22 cellular contexts compared by ENCODE assay signal in the genomic region with DNA sequence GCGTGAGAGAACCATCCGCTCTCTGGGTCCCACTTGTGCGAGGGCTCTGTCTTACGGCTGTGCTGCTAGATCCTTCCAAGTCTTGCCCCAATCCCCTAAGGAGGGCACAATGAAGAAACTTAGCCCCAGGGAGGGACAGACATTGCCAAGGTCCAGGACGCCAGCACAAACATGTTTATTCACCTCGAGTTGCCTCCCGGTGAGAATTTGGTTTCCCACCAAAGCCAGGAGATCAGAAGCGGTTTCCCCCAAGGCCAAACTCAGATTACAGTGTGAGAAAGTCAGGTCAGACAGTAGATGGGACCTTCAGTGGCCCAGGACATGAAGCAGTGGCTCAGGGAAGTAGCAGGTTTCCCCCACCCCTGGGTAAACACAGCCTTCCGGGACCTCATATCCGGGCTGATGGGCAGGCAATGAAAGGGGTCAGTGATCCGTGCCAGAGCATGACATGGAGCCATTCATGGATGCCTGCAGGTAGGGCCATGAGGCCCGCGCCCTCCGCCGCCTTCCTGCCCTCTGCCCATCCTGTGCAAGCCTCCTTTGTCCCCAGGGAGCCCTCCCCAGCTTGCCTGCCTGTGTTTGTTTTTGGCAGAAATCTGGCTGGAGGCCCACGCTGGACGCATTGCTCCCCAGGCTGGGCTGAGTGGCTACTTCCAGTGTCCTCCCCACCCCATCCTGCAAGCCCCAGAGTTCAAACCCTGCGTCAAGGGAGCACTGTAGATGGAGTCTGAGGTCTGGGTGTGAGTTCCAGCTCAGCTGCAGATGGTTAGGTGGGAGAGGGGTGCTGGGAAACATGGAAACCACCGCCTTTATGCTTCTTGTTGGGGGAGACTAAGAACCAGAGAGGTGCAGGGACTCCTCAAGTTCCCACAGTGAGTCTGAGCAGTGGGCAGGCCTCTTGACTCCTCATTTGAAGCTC. TPM values are rescaled to one million over a fixed set of nuclear protein-coding genes. Genes with fewer than 3 reads are reported as not detected.
DNase-seq lines count a peak whose midpoint lies in the region; ATAC-seq and TF ChIP-seq lines count a peak whose summit lies in the region.
"Had no signal": no experiment of that assay in that cellular context is flagged by ENCODE, and none has a peak within 500 bp of the region (broad histone marks: within the 10 kb centered on the region; RNA-seq: fewer than 3 reads in every experiment).

No MANE protein-coding gene starts in this region.

- H2BK5ac ChIP-seq in neuronal stem cell (ENCODE audit: low read length) = no peak overlapping the region

- peak overlapping the region; percentile 76 for H3K18ac ChIP-seq in neuronal stem cell (ENCODE audit: low read length)

- H4K91ac ChIP-seq in neuronal stem cell (ENCODE audit: low read depth, low read length, poor library complexity) = no peak overlapping the region

- H3K4me1 ChIP-seq in neuronal stem cell (ENCODE audit: control insufficient read depth in 2 of 2, insufficient read depth in 1 of 2, low read depth in 1 of 2, low read length in 2 of 2) = peaks cover 10 to 11% of the 10 kb centered on the region in 2 donors
- H3K4me1 ChIP-seq: left ventricle myocardium inferior, suprapubic skin had no signal

- H3K27me3 ChIP-seq in neuronal stem cell (ENCODE audit: control insufficient read depth in 3 of 3, insufficient read depth in 3 of 3, low read depth in 1 of 3, low read length in 3 of 3) = peaks cover 0 to 8% (median 0%) of the 10 kb centered on the region in 3 experiments
- H3K27me3 ChIP-seq: neutrophil had no signal

- no peak overlapping the region for H3K9ac ChIP-seq in neuronal stem cell (ENCODE audit: low read depth, low read length, poor library complexity)

- CTCF ChIA-PET in WTC11 (lab: Charles Lee) = interaction anchor here (1.1 to 1.3 kb wide), 3 partner anchors 13 to 107 kb away, joined by 3 to 5 read pairs (median 4); no protein-coding TSS in a partner anchor

- no peak overlapping the region for H3K4me3 ChIP-seq in neuronal stem cell (ENCODE audit: low read length in 2 of 2)
- H3K4me3 ChIP-seq: left ventricle myocardium inferior, mucosa of descending colon, suprapubic skin had no signal

- H3K27me3 Mint-ChIP-seq in WTC11 (ENCODE audit: low read depth) = no peaks in the 10 kb centered on the region
- H3K27me3 Mint-ChIP-seq: activated naive CD8-positive, alpha-beta T cell had no signal

- peaks cover 9% of the 10 kb centered on the region; the same call in 1 of the 2 replicates for H3K4me1 Mint-ChIP-seq in WTC11

- no peak for ATAC-seq in WTC11
- ATAC-seq: activated CD4-positive, CD25-positive, alpha-beta regulatory T cell treated with anti-CD3 and anti-CD28 coated beads, Interleukin-2, amount 50 U/mL, for 24 hours; mucosa of descending colon had no signal

- no peak overlapping the region for H2AFZ ChIP-seq in neuronal stem cell (ENCODE audit: low read length)

- H2BK15ac ChIP-seq in neuronal stem cell (ENCODE audit: low read length) = peak overlapping the region; percentile 41

- no peaks in the 10 kb centered on the region for H3K79me1 ChIP-seq in neuronal stem cell (ENCODE audit: low read depth, low read length)

- no peaks in the 10 kb centered on the region for H3K36me3 ChIP-seq in neuronal stem cell (replicated peaks in 1 of 2; ENCODE audit: control insufficient read depth in 2 of 2, insufficient read depth in 2 of 2, low read length in 2 of 2)
- H3K36me3 ChIP-seq: left ventricle myocardium inferior, neutrophil, suprapubic skin had no signal

- POLR2A ChIA-PET in WTC11 (lab: Charles Lee) = no interaction called here

- no peak overlapping the region for H2AK5ac ChIP-seq in neuronal stem cell (ENCODE audit: low read depth, low read length)

- WGBS in neuronal stem cell (ENCODE audit: extremely low coverage in 2 of 2, insufficient read length in 2 of 2, insufficient replicate concordance in 1 of 2), 2 donors = no CpG with 5 or more reads among the region's 19 CpGs

- no peak overlapping the region for H3K14ac ChIP-seq in neuronal stem cell (ENCODE audit: low read length)

- H2BK120ac ChIP-seq in neuronal stem cell (ENCODE audit: low read depth, low read length) = no peak overlapping the region

- H3K27ac Mint-ChIP-seq in WTC11 = no peak overlapping the region
- H3K27ac Mint-ChIP-seq: activated naive CD8-positive, alpha-beta T cell had no signal

- no peak overlapping the region for H3K4me2 ChIP-seq in neuronal stem cell (ENCODE audit: insufficient read depth, low read length, poor library complexity, severe bottlenecking)

- DNase-seq in COLO668 (lab: John Stamatoyannopoulos, UW; ENCODE audit: unreplicated experiment) (peak; percentile 64), NCI-H1092 (lab: John Stamatoyannopoulos, UW) (peak; percentile 50), WTC11 (ENCODE audit: low spot score) (no peak), neuronal stem cell (ENCODE audit: low spot score) (no peak), GOT3 (lab: John Stamatoyannopoulos, UW) (no peak), caudate nucleus (lab: John Stamatoyannopoulos, UW) (no peak)
- no peak for DNase-seq in stimulated activated CD4-positive, alpha-beta T cell treated with anti-CD3 and anti-CD28 coated beads, Interleukin-12 subunit alpha, Interleukin-12 subunit beta, amount 100 ng/mL, for 4 hours
- DNase-seq: left ventricle myocardium inferior, MM.1S, mucosa of descending colon, NCI-H187 treated with DMSO at 0.1 percent for 48 hours, NCI-H510A, retina, SIG-M5, T-helper 2 cell had no signal

- no peak overlapping the region for H3K4me3 Mint-ChIP-seq in WTC11
- H3K4me3 Mint-ChIP-seq: activated naive CD8-positive, alpha-beta T cell; CD8-positive, alpha-beta memory T cell had no signal

- no peak overlapping the region for H4K8ac ChIP-seq in neuronal stem cell (ENCODE audit: low read depth, low read length)

- H3K27ac ChIP-seq in neuronal stem cell (replicated peaks; ENCODE audit: low read length) = no peak overlapping the region
- H3K27ac ChIP-seq in caudate nucleus (ENCODE audit: low read depth, low read length) = no peak overlapping the region
- H3K27ac ChIP-seq: left ventricle myocardium inferior, neutrophil, suprapubic skin had no signal

- no peak overlapping the region for H3K4ac ChIP-seq in neuronal stem cell (ENCODE audit: low read length)

- no peak overlapping the region for H3K23ac ChIP-seq in neuronal stem cell (ENCODE audit: low read depth, low read length, poor library complexity)

- H3K9me3 ChIP-seq in neuronal stem cell (replicated peaks in 1 of 2; ENCODE audit: control insufficient read depth in 2 of 2, insufficient read depth in 1 of 2, low read depth in 1 of 2, low read length in 2 of 2) = peaks cover 0 to 5% of the 10 kb centered on the region in 2 donors
- H3K9me3 ChIP-seq: mucosa of descending colon, neutrophil had no signal

- no peak for TF ChIP-seq CTCF in WTC11 (IDR thresholded peaks at IDR 0.05)

- H2BK12ac ChIP-seq in neuronal stem cell (ENCODE audit: low read length) = no peak overlapping the region

- peaks cover 6% of the 10 kb centered on the region for H3K9me3 Mint-ChIP-seq in WTC11

- no peaks in the 10 kb centered on the region; the same call in 1 of the 2 replicates for H3K36me3 Mint-ChIP-seq in WTC11

TF ChIP-seq in WTC11, 78 proteins besides CTCF, POLR2A, EP300 and RAD21:
- TF ChIP-seq GABPB1 (CRISPR knock-in tag; IDR thresholded peaks at IDR 0.05) (peak; percentile 95), RELA (CRISPR knock-in tag; IDR thresholded peaks at IDR 0.05; ENCODE audit: borderline replicate concordance) (no peak)
- TF ChIP-seq, protein P1, sequence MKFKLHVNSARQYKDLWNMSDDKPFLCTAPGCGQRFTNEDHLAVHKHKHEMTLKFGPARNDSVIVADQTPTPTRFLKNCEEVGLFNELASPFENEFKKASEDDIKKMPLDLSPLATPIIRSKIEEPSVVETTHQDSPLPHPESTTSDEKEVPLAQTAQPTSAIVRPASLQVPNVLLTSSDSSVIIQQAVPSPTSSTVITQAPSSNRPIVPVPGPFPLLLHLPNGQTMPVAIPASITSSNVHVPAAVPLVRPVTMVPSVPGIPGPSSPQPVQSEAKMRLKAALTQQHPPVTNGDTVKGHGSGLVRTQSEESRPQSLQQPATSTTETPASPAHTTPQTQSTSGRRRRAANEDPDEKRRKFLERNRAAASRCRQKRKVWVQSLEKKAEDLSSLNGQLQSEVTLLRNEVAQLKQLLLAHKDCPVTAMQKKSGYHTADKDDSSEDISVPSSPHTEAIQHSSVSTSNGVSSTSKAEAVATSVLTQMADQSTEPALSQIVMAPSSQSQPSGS (CRISPR knock-in tag; IDR thresholded peaks at IDR 0.05; ENCODE audit: borderline replicate concordance, low read depth) = no peak

RNA-seq across cellular contexts. Expression of a gene that starts 2.0 kb away (rescaled TPM):
- 0.09 TPM in 3 replicates for total RNA-seq in WTC11 (2021)
- not detected for polyA plus RNA-seq in neuronal stem cell (2013, experiment 1 of 2)
- polyA plus RNA-seq in neuronal stem cell (2013, experiment 2 of 2) = 0.03 TPM
- total RNA-seq: activated CD8-positive, alpha-beta memory T cell treated with anti-CD3 and anti-CD28 coated beads for 36 hours; CD8-positive, alpha-beta memory T cell; fibroblast of lung; left ventricle myocardium inferior; mucosa of descending colon; suprapubic skin had no signal
- polyA plus RNA-seq: CD8-positive, alpha-beta memory T cell; fibroblast of lung had no signal

RNA-seq across cellular contexts. Expression of a gene that starts 5.2 kb away (rescaled TPM):
- total RNA-seq in WTC11 (2021) = not detected in 3 replicates
- not detected for polyA plus RNA-seq in neuronal stem cell (2013, experiment 1 of 2)
- polyA plus RNA-seq in neuronal stem cell (2013, experiment 2 of 2) = not detected
- total RNA-seq: activated CD8-positive, alpha-beta memory T cell treated with anti-CD3 and anti-CD28 coated beads for 36 hours; CD8-positive, alpha-beta memory T cell; fibroblast of lung; left ventricle myocardium inferior; mucosa of descending colon; suprapubic skin had no signal
- polyA plus RNA-seq: CD8-positive, alpha-beta memory T cell; fibroblast of lung had no signal

RNA-seq across cellular contexts. Expression of a gene that starts 22.0 kb away (rescaled TPM):
- total RNA-seq in WTC11 (2021) = not detected in 3 replicates
- polyA plus RNA-seq in neuronal stem cell (2013, experiment 1 of 2) = not detected
- polyA plus RNA-seq in neuronal stem cell (2013, experiment 2 of 2) = not detected
- total RNA-seq: activated CD8-positive, alpha-beta memory T cell treated with anti-CD3 and anti-CD28 coated beads for 36 hours; CD8-positive, alpha-beta memory T cell; fibroblast of lung; left ventricle myocardium inferior; mucosa of descending colon; suprapubic skin had no signal
- polyA plus RNA-seq: CD8-positive, alpha-beta memory T cell; fibroblast of lung had no signal

RNA-seq across cellular contexts. Expression of a gene that starts 44.2 kb away (rescaled TPM):
- not detected in 3 replicates for total RNA-seq in WTC11 (2021)
- not detected for polyA plus RNA-seq in neuronal stem cell (2013, experiment 1 of 2)
- polyA plus RNA-seq in neuronal stem cell (2013, experiment 2 of 2) = not detected
- total RNA-seq: activated CD8-positive, alpha-beta memory T cell treated with anti-CD3 and anti-CD28 coated beads for 36 hours; CD8-positive, alpha-beta memory T cell; fibroblast of lung; left ventricle myocardium inferior; mucosa of descending colon; suprapubic skin had no signal
- polyA plus RNA-seq: CD8-positive, alpha-beta memory T cell; fibroblast of lung had no signal

Comparison
In these comparisons a context has a peak if more than half of its experiments do, and no peak if none do; other contexts are left out.
1. DNase-seq: peak in COLO668 (single experiment) and NCI-H1092 (single experiment); none in WTC11 (single experiment), neuronal stem cell (single experiment), GOT3 (single experiment), stimulated activated CD4-positive, alpha-beta T cell treated with anti-CD3 and anti-CD28 coated beads, Interleukin-12 subunit alpha, Interleukin-12 subunit beta, amount 100 ng/mL, for 4 hours (single experiment) and caudate nucleus (0 of 61).